Comparison of ENCODE assay signal across 1 cellular context in the genomic region with DNA sequence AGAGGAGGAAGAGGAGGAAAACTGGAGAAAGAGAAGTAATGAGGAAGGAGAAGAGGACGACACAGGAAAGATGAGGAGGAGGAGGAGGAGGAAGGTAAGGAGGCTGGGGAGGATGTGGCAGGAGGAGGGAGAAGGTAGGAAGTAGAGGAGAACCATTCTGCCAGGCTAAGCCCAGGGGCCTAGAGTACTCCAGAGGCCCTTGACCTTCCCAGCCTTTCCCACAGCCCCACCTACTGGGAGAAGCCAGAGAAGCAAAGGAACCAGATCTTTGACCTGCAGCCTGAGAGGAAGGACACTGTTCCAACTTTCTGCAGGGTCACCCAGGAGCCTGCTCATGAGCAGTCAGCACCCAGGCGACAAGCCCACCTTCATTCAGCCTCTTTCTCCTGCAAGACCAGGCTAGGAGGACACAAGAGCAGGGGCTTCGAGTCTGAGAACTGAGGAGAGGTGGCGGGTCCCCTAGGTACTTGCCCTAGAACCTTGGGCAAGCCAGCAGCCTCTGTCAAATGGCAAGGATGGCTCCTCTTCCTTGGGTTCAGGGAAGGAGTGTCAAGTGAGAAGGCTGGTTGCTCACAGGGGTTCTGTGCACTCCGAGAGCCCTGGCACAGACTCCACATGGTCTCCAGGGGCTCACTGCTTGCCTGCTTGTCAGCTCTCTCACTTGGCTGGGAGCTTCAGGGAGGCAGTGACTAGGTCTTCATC.
TF ChIP-seq lines count a peak whose summit lies in the region.

No MANE protein-coding gene starts in this region.

TF ChIP-seq in HepG2, 621 proteins besides CTCF, POLR2A, EP300 and RAD21 (continues in another document):
- TF ChIP-seq, protein P1, sequence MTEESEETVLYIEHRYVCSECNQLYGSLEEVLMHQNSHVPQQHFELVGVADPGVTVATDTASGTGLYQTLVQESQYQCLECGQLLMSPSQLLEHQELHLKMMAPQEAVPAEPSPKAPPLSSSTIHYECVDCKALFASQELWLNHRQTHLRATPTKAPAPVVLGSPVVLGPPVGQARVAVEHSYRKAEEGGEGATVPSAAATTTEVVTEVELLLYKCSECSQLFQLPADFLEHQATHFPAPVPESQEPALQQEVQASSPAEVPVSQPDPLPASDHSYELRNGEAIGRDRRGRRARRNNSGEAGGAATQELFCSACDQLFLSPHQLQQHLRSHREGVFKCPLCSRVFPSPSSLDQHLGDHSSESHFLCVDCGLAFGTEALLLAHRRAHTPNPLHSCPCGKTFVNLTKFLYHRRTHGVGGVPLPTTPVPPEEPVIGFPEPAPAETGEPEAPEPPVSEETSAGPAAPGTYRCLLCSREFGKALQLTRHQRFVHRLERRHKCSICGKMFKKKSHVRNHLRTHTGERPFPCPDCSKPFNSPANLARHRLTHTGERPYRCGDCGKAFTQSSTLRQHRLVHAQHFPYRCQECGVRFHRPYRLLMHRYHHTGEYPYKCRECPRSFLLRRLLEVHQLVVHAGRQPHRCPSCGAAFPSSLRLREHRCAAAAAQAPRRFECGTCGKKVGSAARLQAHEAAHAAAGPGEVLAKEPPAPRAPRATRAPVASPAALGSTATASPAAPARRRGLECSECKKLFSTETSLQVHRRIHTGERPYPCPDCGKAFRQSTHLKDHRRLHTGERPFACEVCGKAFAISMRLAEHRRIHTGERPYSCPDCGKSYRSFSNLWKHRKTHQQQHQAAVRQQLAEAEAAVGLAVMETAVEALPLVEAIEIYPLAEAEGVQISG (CRISPR knock-in tag; IDR thresholded peaks at IDR 0.05): peak; percentile 86
- TF ChIP-seq AGO1 (IDR thresholded peaks at IDR 0.05; ENCODE audit: low read depth, low read length, poor library complexity, severe bottlenecking) (no peak), GLI4 (CRISPR knock-in tag; IDR thresholded peaks at IDR 0.05; ENCODE audit: borderline replicate concordance) (peak; percentile 38; the same call in 1 of the 2 replicates), RXRB (CRISPR knock-in tag; IDR thresholded peaks at IDR 0.05; ENCODE audit: borderline replicate concordance) (peak; percentile 61; the same call in 1 of the 2 replicates), ZNF44 (CRISPR knock-in tag; IDR thresholded peaks at IDR 0.05) (no peak), FOXC1 (CRISPR knock-in tag; IDR thresholded peaks at IDR 0.05; ENCODE audit: borderline replicate concordance) (no peak), RARA (CRISPR knock-in tag; IDR thresholded peaks at IDR 0.05) (peak; percentile 56), MBD4 (IDR thresholded peaks at IDR 0.05; ENCODE audit: borderline replicate concordance, low read length) (no peak), ATF1 (CRISPR knock-in tag; IDR thresholded peaks at IDR 0.05) (no peak), ZNF772 (CRISPR knock-in tag; IDR thresholded peaks at IDR 0.05) (0 out of 2 replicates have a peak, but pooled peaks have one; percentile 38), ZNF639 (CRISPR knock-in tag; conservative IDR thresholded peaks at IDR 0.05) (no peak), EED (CRISPR knock-in tag; IDR thresholded peaks at IDR 0.05) (no peak), RARG (CRISPR knock-in tag; IDR thresholded peaks at IDR 0.05; ENCODE audit: low read depth) (no peak), ZNF552 (CRISPR knock-in tag; IDR thresholded peaks at IDR 0.05; ENCODE audit: borderline replicate concordance) (no peak), ARNTL (CRISPR knock-in tag; IDR thresholded peaks at IDR 0.05) (0 out of 2 replicates have a peak, but pooled peaks have one; percentile 39), GABPB1 (CRISPR knock-in tag; IDR thresholded peaks at IDR 0.05) (peak; percentile 48; the same call in 1 of the 2 replicates), FOSL2 (CRISPR knock-in tag; IDR thresholded peaks at IDR 0.05) (peak; percentile 46; the same call in 1 of the 2 replicates), PRPF4 (IDR thresholded peaks at IDR 0.05; ENCODE audit: low read depth, low read length, poor library complexity, severe bottlenecking) (no peak), ZNF543 (CRISPR knock-in tag; IDR thresholded peaks at IDR 0.05) (0 out of 2 replicates have a peak, but pooled peaks have one; percentile 51), IKZF5 (CRISPR knock-in tag; IDR thresholded peaks at IDR 0.05) (peak; percentile 53; the same call in 1 of the 2 replicates), HNF4A (CRISPR knock-in tag; IDR thresholded peaks at IDR 0.05) (peak; percentile 78), TARDBP (CRISPR knock-in tag; IDR thresholded peaks at IDR 0.05) (0 out of 2 replicates have a peak, but pooled peaks have one; percentile 44), SMAD9 (CRISPR knock-in tag; IDR thresholded peaks at IDR 0.05) (peak; percentile 71; the same call in 1 of the 2 replicates), ONECUT2 (CRISPR knock-in tag; IDR thresholded peaks at IDR 0.05) (0 out of 2 replicates have a peak, but pooled peaks have one; percentile 15), ZNF570 (CRISPR knock-in tag; IDR thresholded peaks at IDR 0.05; ENCODE audit: borderline replicate concordance) (no peak), SMAD3 (CRISPR knock-in tag; IDR thresholded peaks at IDR 0.05) (0 out of 2 replicates have a peak, but pooled peaks have one; percentile 22), NR2C2 (CRISPR knock-in tag; IDR thresholded peaks at IDR 0.05; ENCODE audit: borderline replicate concordance) (peak; percentile 74), GATAD1 (CRISPR knock-in tag; IDR thresholded peaks at IDR 0.05) (0 out of 2 replicates have a peak, but pooled peaks have one; percentile 22)
- TF ChIP-seq, protein P2, sequence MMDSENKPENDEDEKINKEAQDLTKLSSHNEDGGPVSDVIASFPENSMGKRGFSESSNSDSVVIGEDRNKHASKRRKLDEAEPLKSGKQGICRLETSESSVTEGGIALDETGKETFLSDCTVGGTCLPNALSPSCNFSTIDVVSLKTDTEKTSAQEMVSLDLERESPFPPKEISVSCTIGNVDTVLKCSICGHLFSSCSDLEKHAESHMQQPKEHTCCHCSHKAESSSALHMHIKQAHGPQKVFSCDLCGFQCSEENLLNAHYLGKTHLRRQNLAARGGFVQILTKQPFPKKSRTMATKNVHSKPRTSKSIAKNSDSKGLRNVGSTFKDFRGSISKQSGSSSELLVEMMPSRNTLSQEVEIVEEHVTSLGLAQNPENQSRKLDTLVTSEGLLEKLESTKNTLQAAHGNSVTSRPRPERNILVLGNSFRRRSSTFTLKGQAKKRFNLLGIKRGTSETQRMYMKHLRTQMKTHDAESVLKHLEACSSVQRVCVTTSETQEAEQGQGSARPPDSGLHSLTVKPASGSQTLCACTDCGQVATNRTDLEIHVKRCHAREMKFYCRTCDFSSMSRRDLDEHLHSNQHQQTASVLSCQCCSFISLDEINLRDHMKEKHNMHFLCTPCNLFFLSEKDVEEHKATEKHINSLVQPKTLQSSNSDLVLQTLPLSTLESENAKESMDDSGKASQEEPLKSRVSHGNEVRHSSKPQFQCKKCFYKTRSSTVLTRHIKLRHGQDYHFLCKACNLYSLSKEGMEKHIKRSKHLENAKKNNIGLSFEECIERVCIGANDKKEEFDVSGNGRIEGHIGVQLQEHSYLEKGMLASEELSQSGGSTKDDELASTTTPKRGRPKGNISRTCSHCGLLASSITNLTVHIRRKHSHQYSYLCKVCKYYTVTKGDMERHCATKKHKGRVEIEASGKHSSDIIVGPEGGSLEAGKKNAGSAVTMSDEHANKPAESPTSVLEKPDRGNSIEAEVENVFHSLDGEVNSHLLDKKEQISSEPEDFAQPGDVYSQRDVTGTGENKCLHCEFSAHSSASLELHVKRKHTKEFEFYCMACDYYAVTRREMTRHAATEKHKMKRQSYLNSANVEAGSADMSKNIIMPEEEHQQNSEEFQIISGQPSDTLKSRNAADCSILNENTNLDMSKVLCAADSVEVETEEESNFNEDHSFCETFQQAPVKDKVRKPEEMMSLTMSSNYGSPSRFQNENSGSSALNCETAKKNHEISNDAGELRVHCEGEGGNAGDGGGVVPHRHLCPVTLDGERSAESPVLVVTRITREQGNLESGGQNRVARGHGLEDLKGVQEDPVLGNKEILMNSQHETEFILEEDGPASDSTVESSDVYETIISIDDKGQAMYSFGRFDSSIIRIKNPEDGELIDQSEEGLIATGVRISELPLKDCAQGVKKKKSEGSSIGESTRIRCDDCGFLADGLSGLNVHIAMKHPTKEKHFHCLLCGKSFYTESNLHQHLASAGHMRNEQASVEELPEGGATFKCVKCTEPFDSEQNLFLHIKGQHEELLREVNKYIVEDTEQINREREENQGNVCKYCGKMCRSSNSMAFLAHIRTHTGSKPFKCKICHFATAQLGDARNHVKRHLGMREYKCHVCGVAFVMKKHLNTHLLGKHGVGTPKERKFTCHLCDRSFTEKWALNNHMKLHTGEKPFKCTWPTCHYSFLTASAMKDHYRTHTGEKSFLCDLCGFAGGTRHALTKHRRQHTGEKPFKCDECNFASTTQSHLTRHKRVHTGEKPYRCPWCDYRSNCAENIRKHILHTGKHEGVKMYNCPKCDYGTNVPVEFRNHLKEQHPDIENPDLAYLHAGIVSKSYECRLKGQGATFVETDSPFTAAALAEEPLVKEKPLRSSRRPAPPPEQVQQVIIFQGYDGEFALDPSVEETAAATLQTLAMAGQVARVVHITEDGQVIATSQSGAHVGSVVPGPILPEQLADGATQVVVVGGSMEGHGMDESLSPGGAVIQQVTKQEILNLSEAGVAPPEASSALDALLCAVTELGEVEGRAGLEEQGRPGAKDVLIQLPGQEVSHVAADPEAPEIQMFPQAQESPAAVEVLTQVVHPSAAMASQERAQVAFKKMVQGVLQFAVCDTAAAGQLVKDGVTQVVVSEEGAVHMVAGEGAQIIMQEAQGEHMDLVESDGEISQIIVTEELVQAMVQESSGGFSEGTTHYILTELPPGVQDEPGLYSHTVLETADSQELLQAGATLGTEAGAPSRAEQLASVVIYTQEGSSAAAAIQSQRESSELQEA (CRISPR knock-in tag; IDR thresholded peaks at IDR 0.05; ENCODE audit: not compliant biosample characterization): no peak
- TF ChIP-seq, protein P3, sequence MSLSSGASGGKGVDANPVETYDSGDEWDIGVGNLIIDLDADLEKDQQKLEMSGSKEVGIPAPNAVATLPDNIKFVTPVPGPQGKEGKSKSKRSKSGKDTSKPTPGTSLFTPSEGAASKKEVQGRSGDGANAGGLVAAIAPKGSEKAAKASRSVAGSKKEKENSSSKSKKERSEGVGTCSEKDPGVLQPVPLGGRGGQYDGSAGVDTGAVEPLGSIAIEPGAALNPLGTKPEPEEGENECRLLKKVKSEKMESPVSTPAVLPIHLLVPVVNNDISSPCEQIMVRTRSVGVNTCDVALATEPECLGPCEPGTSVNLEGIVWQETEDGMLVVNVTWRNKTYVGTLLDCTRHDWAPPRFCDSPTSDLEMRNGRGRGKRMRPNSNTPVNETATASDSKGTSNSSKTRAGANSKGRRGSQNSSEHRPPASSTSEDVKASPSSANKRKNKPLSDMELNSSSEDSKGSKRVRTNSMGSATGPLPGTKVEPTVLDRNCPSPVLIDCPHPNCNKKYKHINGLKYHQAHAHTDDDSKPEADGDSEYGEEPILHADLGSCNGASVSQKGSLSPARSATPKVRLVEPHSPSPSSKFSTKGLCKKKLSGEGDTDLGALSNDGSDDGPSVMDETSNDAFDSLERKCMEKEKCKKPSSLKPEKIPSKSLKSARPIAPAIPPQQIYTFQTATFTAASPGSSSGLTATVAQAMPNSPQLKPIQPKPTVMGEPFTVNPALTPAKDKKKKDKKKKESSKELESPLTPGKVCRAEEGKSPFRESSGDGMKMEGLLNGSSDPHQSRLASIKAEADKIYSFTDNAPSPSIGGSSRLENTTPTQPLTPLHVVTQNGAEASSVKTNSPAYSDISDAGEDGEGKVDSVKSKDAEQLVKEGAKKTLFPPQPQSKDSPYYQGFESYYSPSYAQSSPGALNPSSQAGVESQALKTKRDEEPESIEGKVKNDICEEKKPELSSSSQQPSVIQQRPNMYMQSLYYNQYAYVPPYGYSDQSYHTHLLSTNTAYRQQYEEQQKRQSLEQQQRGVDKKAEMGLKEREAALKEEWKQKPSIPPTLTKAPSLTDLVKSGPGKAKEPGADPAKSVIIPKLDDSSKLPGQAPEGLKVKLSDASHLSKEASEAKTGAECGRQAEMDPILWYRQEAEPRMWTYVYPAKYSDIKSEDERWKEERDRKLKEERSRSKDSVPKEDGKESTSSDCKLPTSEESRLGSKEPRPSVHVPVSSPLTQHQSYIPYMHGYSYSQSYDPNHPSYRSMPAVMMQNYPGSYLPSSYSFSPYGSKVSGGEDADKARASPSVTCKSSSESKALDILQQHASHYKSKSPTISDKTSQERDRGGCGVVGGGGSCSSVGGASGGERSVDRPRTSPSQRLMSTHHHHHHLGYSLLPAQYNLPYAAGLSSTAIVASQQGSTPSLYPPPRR (CRISPR knock-in tag; IDR thresholded peaks at IDR 0.05; ENCODE audit: borderline replicate concordance): peak; percentile 42; the same call in 1 of the 2 replicates
- TF ChIP-seq, protein P4, sequence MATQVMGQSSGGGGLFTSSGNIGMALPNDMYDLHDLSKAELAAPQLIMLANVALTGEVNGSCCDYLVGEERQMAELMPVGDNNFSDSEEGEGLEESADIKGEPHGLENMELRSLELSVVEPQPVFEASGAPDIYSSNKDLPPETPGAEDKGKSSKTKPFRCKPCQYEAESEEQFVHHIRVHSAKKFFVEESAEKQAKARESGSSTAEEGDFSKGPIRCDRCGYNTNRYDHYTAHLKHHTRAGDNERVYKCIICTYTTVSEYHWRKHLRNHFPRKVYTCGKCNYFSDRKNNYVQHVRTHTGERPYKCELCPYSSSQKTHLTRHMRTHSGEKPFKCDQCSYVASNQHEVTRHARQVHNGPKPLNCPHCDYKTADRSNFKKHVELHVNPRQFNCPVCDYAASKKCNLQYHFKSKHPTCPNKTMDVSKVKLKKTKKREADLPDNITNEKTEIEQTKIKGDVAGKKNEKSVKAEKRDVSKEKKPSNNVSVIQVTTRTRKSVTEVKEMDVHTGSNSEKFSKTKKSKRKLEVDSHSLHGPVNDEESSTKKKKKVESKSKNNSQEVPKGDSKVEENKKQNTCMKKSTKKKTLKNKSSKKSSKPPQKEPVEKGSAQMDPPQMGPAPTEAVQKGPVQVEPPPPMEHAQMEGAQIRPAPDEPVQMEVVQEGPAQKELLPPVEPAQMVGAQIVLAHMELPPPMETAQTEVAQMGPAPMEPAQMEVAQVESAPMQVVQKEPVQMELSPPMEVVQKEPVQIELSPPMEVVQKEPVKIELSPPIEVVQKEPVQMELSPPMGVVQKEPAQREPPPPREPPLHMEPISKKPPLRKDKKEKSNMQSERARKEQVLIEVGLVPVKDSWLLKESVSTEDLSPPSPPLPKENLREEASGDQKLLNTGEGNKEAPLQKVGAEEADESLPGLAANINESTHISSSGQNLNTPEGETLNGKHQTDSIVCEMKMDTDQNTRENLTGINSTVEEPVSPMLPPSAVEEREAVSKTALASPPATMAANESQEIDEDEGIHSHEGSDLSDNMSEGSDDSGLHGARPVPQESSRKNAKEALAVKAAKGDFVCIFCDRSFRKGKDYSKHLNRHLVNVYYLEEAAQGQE (IDR thresholded peaks at IDR 0.05; ENCODE audit: borderline replicate concordance in 1 of 2, low read depth in 1 of 2, low read length in 2 of 2): no peak
